In the genomic region with DNA sequence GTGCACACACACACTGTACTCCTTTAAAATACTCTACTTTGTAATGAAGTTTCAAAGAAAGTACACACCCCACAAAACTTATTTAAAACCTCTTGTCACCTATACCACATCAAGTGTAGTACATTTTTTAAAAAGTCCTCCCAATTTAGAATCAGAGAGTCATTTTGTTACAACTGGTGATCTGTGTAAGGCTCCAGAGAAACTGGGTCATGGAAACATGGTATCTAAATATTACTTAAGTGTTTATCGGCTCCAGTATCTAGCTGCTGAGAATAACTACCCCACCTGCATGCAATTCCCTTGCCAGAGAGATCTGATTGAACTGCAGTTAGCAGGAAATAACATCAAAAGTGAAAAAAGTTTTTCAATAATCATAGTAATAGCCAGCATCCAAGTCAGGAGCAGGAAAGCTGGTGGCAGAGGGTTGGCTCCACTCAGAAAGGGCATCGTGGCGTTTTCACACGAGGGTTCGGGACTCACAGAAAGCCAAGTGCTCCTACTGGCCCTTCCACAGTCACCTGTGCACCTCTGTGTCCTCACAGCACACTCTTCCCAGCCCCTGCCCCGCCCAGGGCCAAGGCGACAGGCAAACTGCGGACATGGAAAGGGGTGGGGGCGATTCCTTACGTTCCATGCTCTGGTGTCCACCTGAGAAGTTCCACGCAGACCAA, we compare ENCODE assay signal across 19 cellular contexts. TPM values are rescaled to one million over a fixed set of nuclear protein-coding genes. Genes with fewer than 3 reads are reported as not detected.
DNase-seq lines count a peak whose midpoint lies in the region; ATAC-seq, FAIRE-seq and TF ChIP-seq lines count a peak whose summit lies in the region.
"Had no signal": no experiment of that assay in that cellular context is flagged by ENCODE, and none has a peak within 500 bp of the region (broad histone marks: within the 10 kb centered on the region; RNA-seq: fewer than 3 reads in every experiment).

No MANE protein-coding gene starts in this region.

- H3K27ac Mint-ChIP-seq in CD8-positive, alpha-beta memory T cell, result peak overlapping the region in 7 of 8 donors; percentile 7 to 75 (median 40)
- H3K27ac Mint-ChIP-seq in central memory CD8-positive, alpha-beta T cell (ENCODE audit: low read depth), result peak overlapping the region; percentile 22

- H3K9me3 Mint-ChIP-seq in CD8-positive, alpha-beta memory T cell, result no peaks in the 10 kb centered on the region
- H3K9me3 Mint-ChIP-seq in central memory CD8-positive, alpha-beta T cell, result no peaks in the 10 kb centered on the region
- H3K9me3 Mint-ChIP-seq: immature natural killer cell had no signal

- H3K4me1 Mint-ChIP-seq in CD8-positive, alpha-beta memory T cell, result peaks cover 71 to 84% (median 81%) of the 10 kb centered on the region in 3 donors
- H3K4me1 Mint-ChIP-seq in central memory CD8-positive, alpha-beta T cell, result peaks cover 75% of the 10 kb centered on the region

- POLR2A ChIA-PET in CD8-positive, alpha-beta memory T cell (lab: Charles Lee), result no interaction called here

- peak overlapping the region in 5 of 7 donors; percentile 10 to 36 (median 27) for H3K4me3 Mint-ChIP-seq in CD8-positive, alpha-beta memory T cell
- H3K4me3 Mint-ChIP-seq in central memory CD8-positive, alpha-beta T cell, result no peak overlapping the region
- H3K4me3 Mint-ChIP-seq: immature natural killer cell had no signal

- no peak overlapping the region for H3K9ac ChIP-seq in kidney (ENCODE audit: low read length in 2 of 2)

- intact Hi-C loops in sciatic nerve (cut with DNase I), result no loop called here
- intact Hi-C loops in kidney (cut with DNase I), result no loop called here

- ATAC-seq in central memory CD8-positive, alpha-beta T cell (replicated peaks; ENCODE audit: extremely low read depth, poor library complexity, severe bottlenecking), result no peak
- no peak for ATAC-seq in sciatic nerve

- CTCF ChIA-PET in CD8-positive, alpha-beta memory T cell (lab: Charles Lee), result interaction anchor here (1.9 to 10.9 kb wide), 2 partner anchors 9 to 18 kb away, joined by 12 to 83 read pairs; no protein-coding TSS in a partner anchor

- no peak overlapping the region for H3K27ac ChIP-seq in CD8-positive, alpha-beta memory T cell (ENCODE audit: low read depth, low read length)
- H3K27ac ChIP-seq in kidney (ENCODE audit: low read depth in 2 of 2, low read length in 2 of 2), result no peak overlapping the region
- H3K27ac ChIP-seq in coronary artery, result peak overlapping the region in 1 of 2 donors; percentile 13
- H3K27ac ChIP-seq: 22Rv1, RWPE1 had no signal

- no peaks in the 10 kb centered on the region for H3K9me3 ChIP-seq in CD8-positive, alpha-beta memory T cell (ENCODE audit: low read length)
- H3K9me3 ChIP-seq in kidney (ENCODE audit: control insufficient read depth in 1 of 2, low read length in 2 of 2), result no peaks in the 10 kb centered on the region
- H3K9me3 ChIP-seq: adrenal gland, HAP-1, spleen had no signal

- TF ChIP-seq CTCF in kidney (IDR thresholded peaks at IDR 0.05; ENCODE audit: borderline replicate concordance, extremely low read depth, insufficient read depth), result no peak
- no peak for TF ChIP-seq CTCF in coronary artery (IDR thresholded peaks at IDR 0.05)

- peaks cover 84% of the 10 kb centered on the region for H3K4me1 ChIP-seq in CD8-positive, alpha-beta memory T cell (ENCODE audit: insufficient read depth, low read length)
- H3K4me1 ChIP-seq in kidney (ENCODE audit: control insufficient read depth in 1 of 2, insufficient read depth in 1 of 2, low read depth in 1 of 2, low read length in 2 of 2), result peaks cover 0 to 2% of the 10 kb centered on the region in 2 donors
- H3K4me1 ChIP-seq: adrenal gland had no signal

- H3K4me3 ChIP-seq in CD8-positive, alpha-beta memory T cell (ENCODE audit: low read length), result peak overlapping the region; percentile 28
- H3K4me3 ChIP-seq in kidney (ENCODE audit: low read length in 2 of 2) (no peak overlapping the region), coronary artery (no peak overlapping the region)
- H3K4me3 ChIP-seq: adrenal gland, HAP-1, spleen had no signal

- H3K36me3 ChIP-seq in CD8-positive, alpha-beta memory T cell (ENCODE audit: insufficient read depth, low read length), result peaks cover 7% of the 10 kb centered on the region
- no peaks in the 10 kb centered on the region for H3K36me3 ChIP-seq in kidney (ENCODE audit: control insufficient read depth in 1 of 2, insufficient read depth in 2 of 2, low read length in 2 of 2)
- H3K36me3 ChIP-seq: adrenal gland, HAP-1, spleen had no signal

- FAIRE-seq in kidney (lab: Jason Lieb, UNC), result no peak

- no peaks in the 10 kb centered on the region for H3K27me3 Mint-ChIP-seq in CD8-positive, alpha-beta memory T cell
- H3K27me3 Mint-ChIP-seq in central memory CD8-positive, alpha-beta T cell, result no peaks in the 10 kb centered on the region

- H3K36me3 Mint-ChIP-seq in CD8-positive, alpha-beta memory T cell, result peaks cover 0 to 26% (median 11%) of the 10 kb centered on the region in 3 donors
- H3K36me3 Mint-ChIP-seq in central memory CD8-positive, alpha-beta T cell (ENCODE audit: insufficient read depth), result peaks cover 13% of the 10 kb centered on the region
- H3K36me3 Mint-ChIP-seq: immature natural killer cell had no signal

- no peaks in the 10 kb centered on the region for H3K27me3 ChIP-seq in CD8-positive, alpha-beta memory T cell (ENCODE audit: insufficient read depth, low read length, poor library complexity, severe bottlenecking)
- H3K27me3 ChIP-seq: adrenal gland, spleen had no signal

- DNase-seq in NCI-H82 (lab: John Stamatoyannopoulos, UW) (peak; percentile 47), NCI-H82 treated with DMSO at 0.1 percent for 48 hours (lab: John Stamatoyannopoulos, UW; ENCODE audit: unreplicated experiment) (no peak), sciatic nerve (ENCODE audit: low spot score) (peak; percentile 42), KG1 (lab: John Stamatoyannopoulos, UW) (no peak), kidney (no peak), coronary artery (ENCODE audit: low spot score) (no peak)
- peak in 1 of 5 donors; percentile 30 for DNase-seq in CD8-positive, alpha-beta memory T cell
- no peak for DNase-seq in central memory CD8-positive, alpha-beta T cell (ENCODE audit: low spot score in 2 of 2)
- DNase-seq: activated CD4-positive, alpha-beta T cell treated with anti-CD3 and anti-CD28 coated beads for 4 hours; adrenal gland; C1 segment of cervical spinal cord; immature natural killer cell; NCI-H2081 treated with DMSO at 0.1 percent for 48 hours; NCI-H774; spleen; SW 1271 had no signal

RNA-seq across cellular contexts. Expression of gene RGS10, which starts 6.5 kb away (rescaled TPM):
- total RNA-seq in CD8-positive, alpha-beta memory T cell, result 100 to 1,000 TPM; 127 to 130 TPM
- polyA plus RNA-seq in CD8-positive, alpha-beta memory T cell, result 182 TPM
- total RNA-seq in sciatic nerve, result 30.0 TPM
- total RNA-seq in kidney, result 19.9 TPM
- 25.4 TPM for polyA plus RNA-seq in kidney (ENCODE audit: insufficient read depth, low read depth, low replicate concordance)

Comparison
In these comparisons a context has a peak if more than half of its experiments do, and no peak if none do; other contexts are left out.
1. DNase-seq: peak in NCI-H82 (single experiment) and sciatic nerve (single experiment); none in NCI-H82 treated with DMSO at 0.1 percent for 48 hours (single experiment), central memory CD8-positive, alpha-beta T cell (0 of 2), KG1 (single experiment), kidney (single experiment) and coronary artery (single experiment).